In the genomic region with DNA sequence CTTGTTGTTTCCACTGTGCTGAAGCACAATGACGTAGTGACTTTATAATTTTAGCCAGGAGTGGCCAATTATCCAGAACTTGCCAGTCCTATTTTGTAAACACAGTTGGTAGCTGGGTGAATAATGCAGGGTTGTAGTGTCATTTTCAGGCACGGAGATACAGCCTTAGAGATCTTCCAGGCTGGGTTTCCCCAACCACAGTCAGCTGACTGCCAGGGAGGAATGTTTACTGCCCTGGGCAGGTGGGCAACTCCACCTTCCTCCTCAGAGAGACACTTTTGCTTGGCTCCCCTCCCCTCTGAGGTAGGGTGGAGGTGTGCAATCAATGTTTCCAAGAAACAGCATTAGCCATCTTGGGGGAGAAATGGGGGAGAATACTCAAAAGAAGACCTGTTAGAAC, we compare ENCODE assay signal across 14 cellular contexts.
DNase-seq lines count a peak whose midpoint lies in the region; TF ChIP-seq lines count a peak whose summit lies in the region.
"Had no signal": no experiment of that assay in that cellular context is flagged by ENCODE, and none has a peak within 500 bp of the region (broad histone marks: within the 10 kb centered on the region; RNA-seq: fewer than 3 reads in every experiment).

No MANE protein-coding gene starts in this region.

- no peaks in the 10 kb centered on the region for H4K20me1 ChIP-seq in OCI-LY3 (ENCODE audit: insufficient read depth, low read length)

- H3K9ac ChIP-seq in OCI-LY3 (ENCODE audit: low read length): peak overlapping the region; percentile 78

- peak overlapping the region; percentile 78 for H3K4me2 ChIP-seq in OCI-LY3 (ENCODE audit: low read length)

- H2AFZ ChIP-seq in OCI-LY3 (ENCODE audit: low read depth, low read length): no peak overlapping the region

- no peak for TF ChIP-seq CTCF in OCI-LY3 (IDR thresholded peaks at IDR 0.05; ENCODE audit: low read depth, low read length)

- H3K27ac ChIP-seq in OCI-LY3 (ENCODE audit: low read length): peak overlapping the region; percentile 97
- H3K27ac ChIP-seq: 22Rv1 had no signal

- H3K4me1 ChIP-seq in OCI-LY3 (ENCODE audit: low read length): peaks cover 81% of the 10 kb centered on the region

- no peaks in the 10 kb centered on the region for H3K27me3 ChIP-seq in OCI-LY3 (ENCODE audit: low read depth, low read length)

- H3K79me2 ChIP-seq in OCI-LY3 (ENCODE audit: low read length): no peaks in the 10 kb centered on the region

- no peaks in the 10 kb centered on the region for H3K9me3 ChIP-seq in OCI-LY3 (ENCODE audit: insufficient read depth, low read length)

- peaks cover 10% of the 10 kb centered on the region for H3K36me3 ChIP-seq in OCI-LY3 (replicated peaks; ENCODE audit: low read depth, low read length)

- H3K4me3 ChIP-seq in OCI-LY3 (ENCODE audit: low read length): peak overlapping the region; percentile 51

- DNase-seq in NCI-H1436 (lab: John Stamatoyannopoulos, UW): peak; percentile 57
- DNase-seq in NCI-H1436 treated with DMSO at 0.1 percent for 48 hours (lab: John Stamatoyannopoulos, UW): no peak
- DNase-seq in M059J (ENCODE audit: low read depth): peak; percentile 50
- DNase-seq in myocyte (ENCODE audit: low read depth): peak; percentile 26
- no peak for DNase-seq in activated CD4-positive, alpha-beta T cell treated with anti-CD3 and anti-CD28 coated beads, Interleukin-2, amount 50 U/mL, for 4 hours
- DNase-seq in middle frontal gyrus (ENCODE audit: extremely low spot score, low spot score): no peak
- DNase-seq in amygdala (lab: John Stamatoyannopoulos, UW): no peak
- DNase-seq: activated gamma-delta T cell; caudate nucleus; Right ventricle myocardium superior; stimulated activated CD4-positive, alpha-beta T cell treated with anti-CD3 and anti-CD28 coated beads, Interleukin-2, amount 100 ng/mL, for 48 hours; T-cell had no signal

Comparison
In these comparisons a context has a peak if more than half of its experiments do, and no peak if none do; other contexts are left out.
1. DNase-seq: peak in NCI-H1436 (single experiment), M059J (single experiment) and myocyte (single experiment); none in NCI-H1436 treated with DMSO at 0.1 percent for 48 hours (single experiment), activated CD4-positive, alpha-beta T cell treated with anti-CD3 and anti-CD28 coated beads, Interleukin-2, amount 50 U/mL, for 4 hours (0 of 2), middle frontal gyrus (single experiment) and amygdala (0 of 56).